Comparison of ENCODE assay signal across 2 cellular contexts in the genomic region with DNA sequence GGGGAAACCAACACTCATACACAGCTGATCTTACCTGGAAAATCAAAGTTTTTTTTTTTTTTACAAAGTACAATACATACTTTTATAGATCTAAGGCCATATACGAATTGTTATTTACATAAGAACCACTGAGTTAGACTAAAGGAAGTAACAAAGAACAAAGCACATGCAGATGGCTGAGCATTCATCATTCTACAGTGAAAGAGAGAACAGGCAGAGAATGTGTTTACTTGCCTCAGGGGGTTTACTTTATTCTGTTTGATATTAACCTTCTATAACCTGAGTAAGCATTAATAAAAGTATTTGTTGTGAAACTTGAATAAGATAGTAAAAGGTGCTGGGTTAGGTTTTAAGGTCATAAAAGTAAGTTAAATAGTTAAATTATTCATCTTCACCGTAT.
TF ChIP-seq lines count a peak whose summit lies in the region.

No MANE protein-coding gene starts in this region.

TF ChIP-seq in GM23338, 12 proteins besides CTCF, POLR2A, EP300 and RAD21 (continues in another document):
- TF ChIP-seq, protein P1, sequence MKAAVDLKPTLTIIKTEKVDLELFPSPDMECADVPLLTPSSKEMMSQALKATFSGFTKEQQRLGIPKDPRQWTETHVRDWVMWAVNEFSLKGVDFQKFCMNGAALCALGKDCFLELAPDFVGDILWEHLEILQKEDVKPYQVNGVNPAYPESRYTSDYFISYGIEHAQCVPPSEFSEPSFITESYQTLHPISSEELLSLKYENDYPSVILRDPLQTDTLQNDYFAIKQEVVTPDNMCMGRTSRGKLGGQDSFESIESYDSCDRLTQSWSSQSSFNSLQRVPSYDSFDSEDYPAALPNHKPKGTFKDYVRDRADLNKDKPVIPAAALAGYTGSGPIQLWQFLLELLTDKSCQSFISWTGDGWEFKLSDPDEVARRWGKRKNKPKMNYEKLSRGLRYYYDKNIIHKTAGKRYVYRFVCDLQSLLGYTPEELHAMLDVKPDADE (IDR thresholded peaks at IDR 0.05) = no peak
- TF ChIP-seq ZNF331 (CRISPR knock-in tag; IDR thresholded peaks at IDR 0.05; ENCODE audit: low read depth) = no peak
- no peak for TF ChIP-seq EZH2 (IDR thresholded peaks at IDR 0.05; ENCODE audit: low read depth, unreplicated experiment)
- TF ChIP-seq POLR2AphosphoS5 (IDR thresholded peaks at IDR 0.05; ENCODE audit: low read depth) = no peak
- TF ChIP-seq NANOG (IDR thresholded peaks at IDR 0.05; ENCODE audit: borderline replicate concordance) = no peak
- no peak for TF ChIP-seq EZH2phosphoT487 (IDR thresholded peaks at IDR 0.05; ENCODE audit: unreplicated experiment)
- no peak for TF ChIP-seq CREB1 (CRISPR knock-in tag; IDR thresholded peaks at IDR 0.05; ENCODE audit: low read depth)
- no peak for TF ChIP-seq REST (IDR thresholded peaks at IDR 0.05; ENCODE audit: unreplicated experiment)
- TF ChIP-seq STAT1 (IDR thresholded peaks at IDR 0.05; ENCODE audit: unreplicated experiment) = no peak
- TF ChIP-seq, protein P2, sequence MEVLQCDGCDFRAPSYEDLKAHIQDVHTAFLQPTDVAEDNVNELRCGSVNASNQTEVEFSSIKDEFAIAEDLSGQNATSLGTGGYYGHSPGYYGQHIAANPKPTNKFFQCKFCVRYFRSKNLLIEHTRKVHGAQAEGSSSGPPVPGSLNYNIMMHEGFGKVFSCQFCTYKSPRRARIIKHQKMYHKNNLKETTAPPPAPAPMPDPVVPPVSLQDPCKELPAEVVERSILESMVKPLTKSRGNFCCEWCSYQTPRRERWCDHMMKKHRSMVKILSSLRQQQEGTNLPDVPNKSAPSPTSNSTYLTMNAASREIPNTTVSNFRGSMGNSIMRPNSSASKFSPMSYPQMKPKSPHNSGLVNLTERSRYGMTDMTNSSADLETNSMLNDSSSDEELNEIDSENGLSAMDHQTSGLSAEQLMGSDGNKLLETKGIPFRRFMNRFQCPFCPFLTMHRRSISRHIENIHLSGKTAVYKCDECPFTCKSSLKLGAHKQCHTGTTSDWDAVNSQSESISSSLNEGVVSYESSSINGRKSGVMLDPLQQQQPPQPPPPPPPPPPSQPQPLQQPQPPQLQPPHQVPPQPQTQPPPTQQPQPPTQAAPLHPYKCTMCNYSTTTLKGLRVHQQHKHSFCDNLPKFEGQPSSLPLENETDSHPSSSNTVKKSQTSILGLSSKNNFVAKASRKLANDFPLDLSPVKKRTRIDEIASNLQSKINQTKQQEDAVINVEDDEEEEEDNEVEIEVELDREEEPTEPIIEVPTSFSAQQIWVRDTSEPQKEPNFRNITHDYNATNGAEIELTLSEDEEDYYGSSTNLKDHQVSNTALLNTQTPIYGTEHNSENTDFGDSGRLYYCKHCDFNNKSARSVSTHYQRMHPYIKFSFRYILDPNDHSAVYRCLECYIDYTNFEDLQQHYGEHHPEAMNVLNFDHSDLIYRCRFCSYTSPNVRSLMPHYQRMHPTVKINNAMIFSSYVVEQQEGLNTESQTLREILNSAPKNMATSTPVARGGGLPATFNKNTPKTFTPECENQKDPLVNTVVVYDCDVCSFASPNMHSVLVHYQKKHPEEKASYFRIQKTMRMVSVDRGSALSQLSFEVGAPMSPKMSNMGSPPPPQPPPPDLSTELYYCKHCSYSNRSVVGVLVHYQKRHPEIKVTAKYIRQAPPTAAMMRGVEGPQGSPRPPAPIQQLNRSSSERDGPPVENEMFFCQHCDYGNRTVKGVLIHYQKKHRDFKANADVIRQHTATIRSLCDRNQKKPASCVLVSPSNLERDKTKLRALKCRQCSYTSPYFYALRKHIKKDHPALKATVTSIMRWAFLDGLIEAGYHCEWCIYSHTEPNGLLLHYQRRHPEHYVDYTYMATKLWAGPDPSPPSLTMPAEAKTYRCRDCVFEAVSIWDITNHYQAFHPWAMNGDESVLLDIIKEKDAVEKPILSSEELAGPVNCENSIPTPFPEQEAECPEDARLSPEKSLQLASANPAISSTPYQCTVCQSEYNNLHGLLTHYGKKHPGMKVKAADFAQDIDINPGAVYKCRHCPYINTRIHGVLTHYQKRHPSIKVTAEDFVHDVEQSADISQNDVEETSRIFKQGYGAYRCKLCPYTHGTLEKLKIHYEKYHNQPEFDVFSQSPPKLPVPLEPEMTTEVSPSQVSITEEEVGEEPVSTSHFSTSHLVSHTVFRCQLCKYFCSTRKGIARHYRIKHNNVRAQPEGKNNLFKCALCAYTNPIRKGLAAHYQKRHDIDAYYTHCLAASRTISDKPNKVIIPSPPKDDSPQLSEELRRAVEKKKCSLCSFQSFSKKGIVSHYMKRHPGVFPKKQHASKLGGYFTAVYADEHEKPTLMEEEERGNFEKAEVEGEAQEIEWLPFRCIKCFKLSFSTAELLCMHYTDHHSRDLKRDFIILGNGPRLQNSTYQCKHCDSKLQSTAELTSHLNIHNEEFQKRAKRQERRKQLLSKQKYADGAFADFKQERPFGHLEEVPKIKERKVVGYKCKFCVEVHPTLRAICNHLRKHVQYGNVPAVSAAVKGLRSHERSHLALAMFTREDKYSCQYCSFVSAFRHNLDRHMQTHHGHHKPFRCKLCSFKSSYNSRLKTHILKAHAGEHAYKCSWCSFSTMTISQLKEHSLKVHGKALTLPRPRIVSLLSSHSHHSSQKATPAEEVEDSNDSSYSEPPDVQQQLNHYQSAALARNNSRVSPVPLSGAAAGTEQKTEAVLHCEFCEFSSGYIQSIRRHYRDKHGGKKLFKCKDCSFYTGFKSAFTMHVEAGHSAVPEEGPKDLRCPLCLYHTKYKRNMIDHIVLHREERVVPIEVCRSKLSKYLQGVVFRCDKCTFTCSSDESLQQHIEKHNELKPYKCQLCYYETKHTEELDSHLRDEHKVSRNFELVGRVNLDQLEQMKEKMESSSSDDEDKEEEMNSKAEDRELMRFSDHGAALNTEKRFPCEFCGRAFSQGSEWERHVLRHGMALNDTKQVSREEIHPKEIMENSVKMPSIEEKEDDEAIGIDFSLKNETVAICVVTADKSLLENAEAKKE (CRISPR knock-in tag; IDR thresholded peaks at IDR 0.05) = no peak

TF ChIP-seq in K562, 482 proteins besides CTCF, POLR2A, EP300 and RAD21:
- TF ChIP-seq ZBTB43 (CRISPR knock-in tag; IDR thresholded peaks at IDR 0.05) (no peak), ZNF316 (IDR thresholded peaks at IDR 0.05) (peak; percentile 38; the same call in 1 of the 2 replicates)
TF ChIP-seq in K562: peak in this region for 1.
